In the genomic region with DNA sequence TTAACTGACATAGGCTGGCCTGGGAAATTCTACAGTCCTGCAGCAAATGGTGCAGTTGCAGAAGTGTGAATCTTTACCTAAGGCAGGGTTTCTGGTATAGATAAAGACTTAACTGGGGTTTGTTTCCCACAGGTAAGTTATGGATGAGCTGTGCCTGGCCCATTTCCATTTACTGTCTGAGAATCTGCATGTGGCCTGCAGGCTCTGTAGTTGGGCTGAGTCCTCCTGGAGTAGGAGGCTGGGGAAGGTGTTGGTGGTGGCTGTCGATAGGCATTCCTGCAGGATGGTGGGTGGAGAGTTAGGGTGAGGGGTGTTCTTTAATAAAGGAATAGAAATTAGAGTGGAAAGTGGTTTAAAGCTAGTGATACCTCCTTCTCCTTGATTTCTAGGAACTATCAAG, we compare ENCODE assay signal across 25 cellular contexts.
"Had no signal": no experiment of that assay in that cellular context is flagged by ENCODE, and none has a peak within 500 bp of the region (broad histone marks: within the 10 kb centered on the region; RNA-seq: fewer than 3 reads in every experiment).

No MANE protein-coding gene starts in this region.

- DNase-seq: activated CD4-positive, alpha-beta memory T cell treated with anti-CD3 and anti-CD28 coated beads, Interleukin-2, amount 10 ng/mL, durations not matched to agents 7 days and 5 days; activated CD4-positive, alpha-beta T cell treated with anti-CD3 and anti-CD28 coated beads for 36 hours; activated CD4-positive, alpha-beta T cell treated with anti-CD3 and anti-CD28 coated beads, Interleukin-2, amount 10 ng/mL, durations not matched to agents 24 days and 14 days; activated CD4-positive, alpha-beta T cell treated with anti-CD3 and anti-CD28 coated beads, Interleukin-2, amount 50 U/mL, for 4 hours; activated CD4-positive, CD25-positive, alpha-beta regulatory T cell; activated CD4-positive, CD25-positive, alpha-beta regulatory T cell treated with anti-CD3 and anti-CD28 coated beads, Interleukin-2, amount 50 U/mL, for 72 hours; activated CD8-positive, alpha-beta memory T cell treated with anti-CD3 and anti-CD28 coated beads, Interleukin-2, amount 50 U/mL, for 48 hours; activated gamma-delta T cell; activated naive CD4-positive, alpha-beta T cell; activated naive CD4-positive, alpha-beta T cell treated with anti-CD3 and anti-CD28 coated beads, Interleukin-2, amount 10 ng/mL, durations not matched to agents 7 days and 5 days; activated naive CD8-positive, alpha-beta T cell treated with anti-CD3 and anti-CD28 coated beads, Interleukin-2, amount 10 ng/mL, durations not matched to agents 7 days and 5 days; activated T-cell treated with anti-CD3 and anti-CD28 coated beads for 4 hours; activated T-cell treated with anti-CD3 and anti-CD28 coated beads, Interleukin-2, amount 50 U/mL, for 24 hours; activated T-cell treated with anti-CD3 and anti-CD28 coated beads, Interleukin-2, amount 50 U/mL, for 72 hours; cortex of kidney; dermis blood vessel endothelial cell; effector CD4-positive, alpha-beta T cell; effector memory CD8-positive, alpha-beta T cell; esophagus squamous epithelium; foreskin melanocyte; heart right ventricle; T-helper 2 cell had no signal

- ATAC-seq: activated CD4-positive, alpha-beta T cell treated with anti-CD3 and anti-CD28 coated beads for 36 hours; activated naive CD4-positive, alpha-beta T cell treated with anti-CD3 and anti-CD28 coated beads, Interleukin-2, amount 50 U/mL, for 72 hours; activated T-cell treated with anti-CD3 and anti-CD28 coated beads, Interleukin-2, amount 50 U/mL, for 72 hours; effector memory CD8-positive, alpha-beta T cell; gastroesophageal sphincter; heart right ventricle had no signal

- H3K27ac Mint-ChIP-seq: activated CD4-positive, alpha-beta memory T cell treated with anti-CD3 and anti-CD28 coated beads, Interleukin-2, amount 10 ng/mL, durations not matched to agents 7 days and 5 days; activated CD4-positive, alpha-beta T cell treated with anti-CD3 and anti-CD28 coated beads for 36 hours; activated CD4-positive, alpha-beta T cell treated with anti-CD3 and anti-CD28 coated beads, Interleukin-2, amount 10 ng/mL, durations not matched to agents 24 days and 14 days; activated naive CD4-positive, alpha-beta T cell treated with anti-CD3 and anti-CD28 coated beads, Interleukin-2, amount 10 ng/mL, durations not matched to agents 7 days and 5 days; activated naive CD4-positive, alpha-beta T cell treated with anti-CD3 and anti-CD28 coated beads, Interleukin-2, amount 50 U/mL, for 72 hours; activated naive CD8-positive, alpha-beta T cell treated with anti-CD3 and anti-CD28 coated beads, Interleukin-2, amount 10 ng/mL, durations not matched to agents 7 days and 5 days; activated T-cell treated with anti-CD3 and anti-CD28 coated beads, Interleukin-2, amount 50 U/mL, for 24 hours; activated T-cell treated with anti-CD3 and anti-CD28 coated beads, Interleukin-2, amount 50 U/mL, for 72 hours; effector memory CD8-positive, alpha-beta T cell had no signal

- H3K9me3 ChIP-seq: esophagus squamous epithelium, gastroesophageal sphincter, heart right ventricle had no signal

- H3K4me3 ChIP-seq: esophagus squamous epithelium, gastroesophageal sphincter, heart right ventricle had no signal

- H3K36me3 ChIP-seq: esophagus squamous epithelium, gastroesophageal sphincter, heart right ventricle had no signal

- H3K4me3 Mint-ChIP-seq: activated CD4-positive, alpha-beta memory T cell treated with anti-CD3 and anti-CD28 coated beads, Interleukin-2, amount 10 ng/mL, durations not matched to agents 7 days and 5 days; activated CD4-positive, alpha-beta T cell treated with anti-CD3 and anti-CD28 coated beads for 36 hours; activated CD4-positive, alpha-beta T cell treated with anti-CD3 and anti-CD28 coated beads, Interleukin-2, amount 10 ng/mL, durations not matched to agents 24 days and 14 days; activated naive CD4-positive, alpha-beta T cell treated with anti-CD3 and anti-CD28 coated beads, Interleukin-2, amount 10 ng/mL, durations not matched to agents 7 days and 5 days; activated naive CD8-positive, alpha-beta T cell treated with anti-CD3 and anti-CD28 coated beads, Interleukin-2, amount 10 ng/mL, durations not matched to agents 7 days and 5 days; activated T-cell treated with anti-CD3 and anti-CD28 coated beads, Interleukin-2, amount 50 U/mL, for 24 hours; activated T-cell treated with anti-CD3 and anti-CD28 coated beads, Interleukin-2, amount 50 U/mL, for 72 hours; effector memory CD8-positive, alpha-beta T cell had no signal

- H3K27ac ChIP-seq: epithelial cell of prostate, esophagus squamous epithelium, gastroesophageal sphincter, heart right ventricle had no signal

- H3K4me1 Mint-ChIP-seq: activated CD4-positive, alpha-beta memory T cell treated with anti-CD3 and anti-CD28 coated beads, Interleukin-2, amount 10 ng/mL, durations not matched to agents 7 days and 5 days; activated CD4-positive, alpha-beta T cell treated with anti-CD3 and anti-CD28 coated beads for 36 hours; activated CD4-positive, alpha-beta T cell treated with anti-CD3 and anti-CD28 coated beads, Interleukin-2, amount 10 ng/mL, durations not matched to agents 24 days and 14 days; activated naive CD4-positive, alpha-beta T cell treated with anti-CD3 and anti-CD28 coated beads, Interleukin-2, amount 10 ng/mL, durations not matched to agents 7 days and 5 days; activated naive CD8-positive, alpha-beta T cell treated with anti-CD3 and anti-CD28 coated beads, Interleukin-2, amount 10 ng/mL, durations not matched to agents 7 days and 5 days had no signal

- H3K36me3 Mint-ChIP-seq: activated naive CD4-positive, alpha-beta T cell treated with anti-CD3 and anti-CD28 coated beads, Interleukin-2, amount 10 ng/mL, durations not matched to agents 7 days and 5 days; activated naive CD4-positive, alpha-beta T cell treated with anti-CD3 and anti-CD28 coated beads, Interleukin-2, amount 50 U/mL, for 72 hours; activated naive CD8-positive, alpha-beta T cell treated with anti-CD3 and anti-CD28 coated beads, Interleukin-2, amount 10 ng/mL, durations not matched to agents 7 days and 5 days had no signal

- H3K9me3 Mint-ChIP-seq: activated CD4-positive, alpha-beta memory T cell treated with anti-CD3 and anti-CD28 coated beads, Interleukin-2, amount 10 ng/mL, durations not matched to agents 7 days and 5 days; activated CD4-positive, alpha-beta T cell treated with anti-CD3 and anti-CD28 coated beads, Interleukin-2, amount 10 ng/mL, durations not matched to agents 24 days and 14 days; activated naive CD4-positive, alpha-beta T cell treated with anti-CD3 and anti-CD28 coated beads, Interleukin-2, amount 10 ng/mL, durations not matched to agents 7 days and 5 days; activated naive CD8-positive, alpha-beta T cell treated with anti-CD3 and anti-CD28 coated beads, Interleukin-2, amount 10 ng/mL, durations not matched to agents 7 days and 5 days; activated T-cell treated with anti-CD3 and anti-CD28 coated beads, Interleukin-2, amount 50 U/mL, for 24 hours; activated T-cell treated with anti-CD3 and anti-CD28 coated beads, Interleukin-2, amount 50 U/mL, for 72 hours; effector memory CD8-positive, alpha-beta T cell had no signal

- H3K27me3 Mint-ChIP-seq: activated CD4-positive, alpha-beta memory T cell treated with anti-CD3 and anti-CD28 coated beads, Interleukin-2, amount 10 ng/mL, durations not matched to agents 7 days and 5 days; activated CD4-positive, alpha-beta T cell treated with anti-CD3 and anti-CD28 coated beads, Interleukin-2, amount 10 ng/mL, durations not matched to agents 24 days and 14 days; activated naive CD4-positive, alpha-beta T cell treated with anti-CD3 and anti-CD28 coated beads, Interleukin-2, amount 10 ng/mL, durations not matched to agents 7 days and 5 days; activated T-cell treated with anti-CD3 and anti-CD28 coated beads, Interleukin-2, amount 50 U/mL, for 24 hours had no signal

- H3K27me3 ChIP-seq: gastroesophageal sphincter, heart right ventricle had no signal
